Comparison of ENCODE assay signal across 19 cellular contexts in genomic region chr1:52629667-52630066, GRCh38. TPM values are rescaled to one million over a fixed set of nuclear protein-coding genes. Genes with fewer than 3 reads are reported as not detected.
"Had no signal": no experiment of that assay in that cellular context is flagged by ENCODE, and none has a peak within 500 bp of the region (broad histone marks: within the 10 kb centered on the region; RNA-seq: fewer than 3 reads in every experiment).

No MANE protein-coding gene starts in this region.

- DNase-seq: activated CD4-positive, alpha-beta T cell treated with anti-CD3 and anti-CD28 coated beads, Interleukin-2, amount 50 U/mL, for 4 hours; activated effector memory CD4-positive, alpha-beta T cell treated with anti-CD3 and anti-CD28 coated beads, Interleukin-2, amount 50 U/mL, for 16 hours; activated naive CD4-positive, alpha-beta T cell treated with anti-CD3 and anti-CD28 coated beads, Interleukin-2, amount 50 U/mL, for 16 hours; activated T-cell treated with anti-CD3 and anti-CD28 coated beads, Interleukin-2, amount 50 U/mL, for 72 hours; aorta; erythroblast; stimulated activated CD4-positive, alpha-beta T cell treated with anti-CD3 and anti-CD28 coated beads, Interleukin-4, amount 100 ng/mL, for 1 hour; T-helper 2 cell; upper lobe of right lung; WERI-Rb-1 had no signal

- H3K27ac Mint-ChIP-seq: activated T-cell treated with anti-CD3 and anti-CD28 coated beads, Interleukin-2, amount 50 U/mL, for 72 hours; stimulated activated effector memory CD8-positive, alpha-beta T cell treated with anti-CD3 and anti-CD28 coated beads, Interleukin-12 subunit alpha, Interleukin-12 subunit beta, amount 100 ng/mL, for 72 hours had no signal

- ATAC-seq: activated T-cell treated with anti-CD3 and anti-CD28 coated beads, Interleukin-2, amount 50 U/mL, for 72 hours; left lobe of liver; stimulated activated effector memory CD8-positive, alpha-beta T cell treated with anti-CD3 and anti-CD28 coated beads, Interleukin-12 subunit alpha, Interleukin-12 subunit beta, amount 100 ng/mL, for 72 hours had no signal

- H3K36me3 ChIP-seq: ovary, upper lobe of right lung, WERI-Rb-1 had no signal

- H3K9me3 Mint-ChIP-seq: activated T-cell treated with anti-CD3 and anti-CD28 coated beads, Interleukin-2, amount 50 U/mL, for 72 hours; nephron; stimulated activated effector memory CD8-positive, alpha-beta T cell treated with anti-CD3 and anti-CD28 coated beads, Interleukin-12 subunit alpha, Interleukin-12 subunit beta, amount 100 ng/mL, for 72 hours had no signal

- H3K27me3 ChIP-seq: ovary had no signal

- H3K4me3 Mint-ChIP-seq: activated T-cell treated with anti-CD3 and anti-CD28 coated beads, Interleukin-2, amount 50 U/mL, for 72 hours; stimulated activated effector memory CD8-positive, alpha-beta T cell treated with anti-CD3 and anti-CD28 coated beads, Interleukin-12 subunit alpha, Interleukin-12 subunit beta, amount 100 ng/mL, for 72 hours had no signal

- H3K36me3 Mint-ChIP-seq: stimulated activated effector memory CD8-positive, alpha-beta T cell treated with anti-CD3 and anti-CD28 coated beads, Interleukin-12 subunit alpha, Interleukin-12 subunit beta, amount 100 ng/mL, for 72 hours had no signal

- H3K4me1 ChIP-seq: upper lobe of right lung had no signal

- H3K4me3 ChIP-seq: coronary artery, ovary, smooth muscle cell, upper lobe of right lung had no signal

- H3K27ac ChIP-seq: coronary artery, ovary, upper lobe of right lung, WERI-Rb-1 had no signal

- H3K9me3 ChIP-seq: ovary, upper lobe of right lung had no signal

- FAIRE-seq: frontal cortex, kidney had no signal

- H3K4me2 ChIP-seq: smooth muscle cell had no signal

RNA-seq across cellular contexts. Expression of gene SHISAL2A, which starts 3.3 kb away (rescaled TPM):
- total RNA-seq: frontal cortex, pulmonary artery endothelial cell had no signal
- polyA plus RNA-seq: ovary had no signal
